ENCODE assay signal across 18 cellular contexts in genomic region chr2:35891936-35892335, GRCh38.
DNase-seq lines count a peak whose midpoint lies in the region; ATAC-seq and TF ChIP-seq lines count a peak whose summit lies in the region.
"Had no signal": no experiment of that assay in that cellular context is flagged by ENCODE, and none has a peak within 500 bp of the region (broad histone marks: within the 10 kb centered on the region; RNA-seq: fewer than 3 reads in every experiment).

No MANE protein-coding gene starts in this region.

- in situ Hi-C loops in ACHN (cut with HindIII; ENCODE audit: low pct_ligation_motif_present, low pct_unique_long_range_greater_than_20kb, low sequenced_read_pairs): no loop called here

- ATAC-seq in DND-41 (ENCODE audit: insufficient read depth, low read depth): no peak
- ATAC-seq: heart left ventricle, Right ventricle myocardium inferior had no signal

- H3K9ac ChIP-seq in DND-41 (ENCODE audit: low read depth, low read length): no peak overlapping the region

- DNase-seq in activated CD4-positive, alpha-beta T cell treated with anti-CD3 and anti-CD28 coated beads, Interleukin-2, amount 10 ng/mL, durations not matched to agents 24 days and 14 days: no peak
- no peak for DNase-seq in activated CD4-positive, alpha-beta T cell treated with anti-CD3 and anti-CD28 coated beads for 1 hour
- no peak for DNase-seq in DND-41
- no peak for DNase-seq in PC-9
- no peak for DNase-seq in effector memory CD4-positive, alpha-beta T cell
- DNase-seq in glutamatergic neuron: no peak
- no peak for DNase-seq in ACHN
- DNase-seq in NCI-H2029 treated with DMSO at 0.1 percent for 48 hours (lab: John Stamatoyannopoulos, UW): no peak
- DNase-seq: activated naive CD4-positive, alpha-beta T cell; colonic mucosa; heart left ventricle; left ventricle myocardium inferior; NCI-H1048; NCI-H1930; NCI-H446 treated with DMSO at 0.1 percent for 48 hours; substantia nigra had no signal

- no peak for TF ChIP-seq CTCF in DND-41 (IDR thresholded peaks at IDR 0.05; ENCODE audit: borderline replicate concordance, extremely low read depth, low read length, poor library complexity, severe bottlenecking)
- TF ChIP-seq CTCF in PC-9 (conservative IDR thresholded peaks at IDR 0.05): no peak
- no peak for TF ChIP-seq CTCF in glutamatergic neuron (IDR thresholded peaks at IDR 0.05; ENCODE audit: partially characterized antibody, unreplicated experiment)

- CTCF ChIA-PET in PC-9 (lab: Charles Lee): interaction anchor here (0.6 kb wide), 1 partner anchor 894 kb away, joined by 3 read pairs; no protein-coding TSS in a partner anchor

- no TSS peak for BruUV-seq in PC-9 (replicated peaks; lab: Mats Ljungman, UMichigan)

- no peaks in the 10 kb centered on the region for H3K9me3 ChIP-seq in DND-41 (ENCODE audit: insufficient read depth, low read length, severe bottlenecking)
- H3K9me3 ChIP-seq in PC-9 (ENCODE audit: insufficient read depth, low read depth): no peaks in the 10 kb centered on the region
- no peaks in the 10 kb centered on the region for H3K9me3 ChIP-seq in effector memory CD4-positive, alpha-beta T cell (ENCODE audit: control insufficient read depth, low read length)
- H3K9me3 ChIP-seq: colonic mucosa, left ventricle myocardium inferior had no signal

- no peaks in the 10 kb centered on the region for H3F3A ChIP-seq in PC-9 (ENCODE audit: insufficient read depth, low read depth)

- H3K4me3 ChIP-seq in DND-41 (ENCODE audit: low read depth in 1 of 2, low read length in 2 of 2): no peak overlapping the region
- peak overlapping the region; percentile 35; the same call in 1 of the 2 replicates for H3K4me3 ChIP-seq in PC-9
- peak overlapping the region; percentile 22 for H3K4me3 ChIP-seq in effector memory CD4-positive, alpha-beta T cell (ENCODE audit: insufficient read depth, low read depth, low read length, poor library complexity, severe bottlenecking)
- H3K4me3 ChIP-seq: colonic mucosa, heart left ventricle, left ventricle myocardium inferior had no signal

- H2AFZ ChIP-seq in DND-41 (ENCODE audit: low read depth, low read length) (no peak overlapping the region), PC-9 (peak overlapping the region; percentile 56; the same call in 1 of the 2 replicates)

- no peaks in the 10 kb centered on the region for H3K4me1 ChIP-seq in DND-41 (ENCODE audit: insufficient read depth, low read length)
- H3K4me1 ChIP-seq in PC-9 (replicated peaks; ENCODE audit: insufficient read depth): no peaks in the 10 kb centered on the region
- H3K4me1 ChIP-seq in effector memory CD4-positive, alpha-beta T cell (ENCODE audit: control insufficient read depth, insufficient read depth, low read length, poor library complexity, severe bottlenecking): no peaks in the 10 kb centered on the region
- H3K4me1 ChIP-seq: colonic mucosa, heart left ventricle, left ventricle myocardium inferior had no signal

- peak overlapping the region; percentile 14; the same call in 1 of the 2 replicates for H3K4me2 ChIP-seq in DND-41 (ENCODE audit: insufficient read depth, low read length)
- H3K4me2 ChIP-seq in PC-9: peak overlapping the region; percentile 51

- H3K4me1 Mint-ChIP-seq in activated CD4-positive, alpha-beta T cell treated with anti-CD3 and anti-CD28 coated beads, Interleukin-2, amount 10 ng/mL, durations not matched to agents 24 days and 14 days: peaks cover 5% of the 10 kb centered on the region
- H3K4me1 Mint-ChIP-seq in glutamatergic neuron (ENCODE audit: low read depth, unreplicated experiment): no peaks in the 10 kb centered on the region
- H3K4me1 Mint-ChIP-seq: CD14-positive monocyte had no signal

- peaks cover 9% of the 10 kb centered on the region for H3K27me3 Mint-ChIP-seq in activated CD4-positive, alpha-beta T cell treated with anti-CD3 and anti-CD28 coated beads, Interleukin-2, amount 10 ng/mL, durations not matched to agents 24 days and 14 days
- peaks cover 2% of the 10 kb centered on the region for H3K27me3 Mint-ChIP-seq in glutamatergic neuron (ENCODE audit: unreplicated experiment)

- intact Hi-C loops in activated CD4-positive, alpha-beta T cell treated with anti-CD3 and anti-CD28 coated beads, Interleukin-2, amount 10 ng/mL, durations not matched to agents 24 days and 14 days (cut with micrococcal nuclease): no loop called here
- intact Hi-C loops in PC-9 (cut with micrococcal nuclease; ENCODE audit: unreplicated experiment): no loop called here

- H3K36me3 Mint-ChIP-seq in activated CD4-positive, alpha-beta T cell treated with anti-CD3 and anti-CD28 coated beads, Interleukin-2, amount 10 ng/mL, durations not matched to agents 24 days and 14 days (ENCODE audit: low read depth): no peaks in the 10 kb centered on the region
- no peaks in the 10 kb centered on the region for H3K36me3 Mint-ChIP-seq in glutamatergic neuron (ENCODE audit: unreplicated experiment)
- H3K36me3 Mint-ChIP-seq: CD14-positive monocyte had no signal

- H3K27ac Mint-ChIP-seq in activated CD4-positive, alpha-beta T cell treated with anti-CD3 and anti-CD28 coated beads, Interleukin-2, amount 10 ng/mL, durations not matched to agents 24 days and 14 days: no peak overlapping the region
- H3K27ac Mint-ChIP-seq in glutamatergic neuron (ENCODE audit: unreplicated experiment): no peak overlapping the region
- H3K27ac Mint-ChIP-seq: CD14-positive monocyte had no signal

- POLR2A ChIA-PET in PC-9 (lab: Charles Lee; ENCODE audit: unreplicated experiment): no interaction called here

- no peaks in the 10 kb centered on the region for H3K36me3 ChIP-seq in DND-41 (ENCODE audit: insufficient read depth, low read length)
- H3K36me3 ChIP-seq in PC-9 (ENCODE audit: low read depth): no peaks in the 10 kb centered on the region
- H3K36me3 ChIP-seq in effector memory CD4-positive, alpha-beta T cell (ENCODE audit: control insufficient read depth, insufficient read depth, low read length): no peaks in the 10 kb centered on the region
- H3K36me3 ChIP-seq: colonic mucosa, heart left ventricle, left ventricle myocardium inferior had no signal

- H3K9me2 ChIP-seq in PC-9 (ENCODE audit: insufficient read depth): no peaks in the 10 kb centered on the region

- peak overlapping the region; percentile 32 for H3K4me3 Mint-ChIP-seq in activated CD4-positive, alpha-beta T cell treated with anti-CD3 and anti-CD28 coated beads, Interleukin-2, amount 10 ng/mL, durations not matched to agents 24 days and 14 days
- H3K4me3 Mint-ChIP-seq in glutamatergic neuron (ENCODE audit: unreplicated experiment): no peak overlapping the region
- H3K4me3 Mint-ChIP-seq: CD14-positive monocyte had no signal

- H4K20me1 ChIP-seq in DND-41 (ENCODE audit: insufficient read depth, low read length): no peaks in the 10 kb centered on the region
- H4K20me1 ChIP-seq in PC-9 (ENCODE audit: insufficient read depth): no peaks in the 10 kb centered on the region

- H3K27ac ChIP-seq in DND-41 (ENCODE audit: low read length) (no peak overlapping the region), PC-9 (no peak overlapping the region)
- H3K27ac ChIP-seq in effector memory CD4-positive, alpha-beta T cell (ENCODE audit: insufficient read depth, low read length, poor library complexity, severe bottlenecking): no peak overlapping the region
- H3K27ac ChIP-seq: colonic mucosa, heart left ventricle, left ventricle myocardium inferior had no signal

- H3K79me2 ChIP-seq in DND-41 (ENCODE audit: insufficient read depth, low read length) (no peaks in the 10 kb centered on the region), PC-9 (ENCODE audit: low read depth) (no peaks in the 10 kb centered on the region)

- H3K27me3 ChIP-seq in DND-41 (ENCODE audit: insufficient read depth, low read length, poor library complexity) (no peaks in the 10 kb centered on the region), PC-9 (ENCODE audit: insufficient read depth, low read depth) (no peaks in the 10 kb centered on the region)
- H3K27me3 ChIP-seq in effector memory CD4-positive, alpha-beta T cell (replicated peaks; ENCODE audit: control insufficient read depth, insufficient read depth, low read length, poor library complexity, severe bottlenecking): no peaks in the 10 kb centered on the region
- H3K27me3 ChIP-seq: colonic mucosa, heart left ventricle had no signal

- peaks cover 3% of the 10 kb centered on the region for H3K9me3 Mint-ChIP-seq in activated CD4-positive, alpha-beta T cell treated with anti-CD3 and anti-CD28 coated beads, Interleukin-2, amount 10 ng/mL, durations not matched to agents 24 days and 14 days
- H3K9me3 Mint-ChIP-seq in glutamatergic neuron (ENCODE audit: unreplicated experiment): no peaks in the 10 kb centered on the region

Comparison
In these comparisons a context has a peak if more than half of its experiments do, and no peak if none do; other contexts are left out.
1. H3K4me3 ChIP-seq: peak in PC-9 (single experiment) and effector memory CD4-positive, alpha-beta T cell (single experiment); none in DND-41 (0 of 2).